Comparison of ENCODE assay signal across 25 cellular contexts in the genomic region with DNA sequence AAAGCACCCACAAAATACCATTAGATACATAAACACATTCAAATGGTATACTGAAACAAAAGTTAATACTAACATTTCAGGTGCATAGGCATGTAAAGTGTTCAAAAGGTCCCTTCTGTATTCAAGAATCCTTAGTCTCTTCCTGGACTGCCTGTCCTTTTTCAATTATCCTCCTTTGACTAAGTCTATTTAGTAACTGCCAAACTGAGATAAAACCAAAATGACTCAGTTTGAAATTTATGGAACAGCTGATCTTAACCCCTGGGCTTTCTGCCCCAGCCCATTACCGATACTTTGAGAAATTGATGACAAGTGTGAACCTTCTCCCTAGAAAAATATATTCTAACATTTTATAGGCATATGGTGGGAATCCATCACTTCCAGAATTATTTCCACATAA. TPM values are rescaled to one million over a fixed set of nuclear protein-coding genes. Genes with fewer than 3 reads are reported as not detected.
DNase-seq lines count a peak whose midpoint lies in the region; ATAC-seq and TF ChIP-seq lines count a peak whose summit lies in the region.
"Had no signal": no experiment of that assay in that cellular context is flagged by ENCODE, and none has a peak within 500 bp of the region (broad histone marks: within the 10 kb centered on the region; RNA-seq: fewer than 3 reads in every experiment).

No MANE protein-coding gene starts in this region.

- H3K36me3 Mint-ChIP-seq in CD4-positive, CD25-positive, alpha-beta regulatory T cell, result peaks cover 24% of the 10 kb centered on the region
- peaks cover 33% of the 10 kb centered on the region for H3K36me3 Mint-ChIP-seq in activated T-helper 1 cell treated with anti-CD3 and anti-CD28 coated beads, Interleukin-12 subunit alpha, Interleukin-12 subunit beta, Interleukin-2, Interleukin-4 antibody, amounts not matched to agents 30 ng/mL and 10 ng/mL and 1 ng/mL, durations not matched to agents 14 hours and 24 hours and 36 hours (ENCODE audit: low read depth)
- H3K36me3 Mint-ChIP-seq in endodermal cell (ENCODE audit: low read depth), result peaks cover 25% of the 10 kb centered on the region

- peaks cover 7% of the 10 kb centered on the region for H3K27me3 Mint-ChIP-seq in CD4-positive, CD25-positive, alpha-beta regulatory T cell
- no peaks in the 10 kb centered on the region for H3K27me3 Mint-ChIP-seq in activated T-helper 1 cell treated with anti-CD3 and anti-CD28 coated beads, Interleukin-12 subunit alpha, Interleukin-12 subunit beta, Interleukin-2, Interleukin-4 antibody, amounts not matched to agents 30 ng/mL and 10 ng/mL and 1 ng/mL, durations not matched to agents 14 hours and 24 hours and 36 hours (ENCODE audit: insufficient read depth)
- H3K27me3 Mint-ChIP-seq in endodermal cell (ENCODE audit: insufficient read depth), result no peaks in the 10 kb centered on the region
- H3K27me3 Mint-ChIP-seq: naive B cell had no signal

- H3K27ac Mint-ChIP-seq in CD4-positive, CD25-positive, alpha-beta regulatory T cell, result peak overlapping the region; percentile 13 to 82 (median 28)
- H3K27ac Mint-ChIP-seq in activated T-helper 1 cell treated with anti-CD3 and anti-CD28 coated beads, Interleukin-12 subunit alpha, Interleukin-12 subunit beta, Interleukin-2, Interleukin-4 antibody, amounts not matched to agents 30 ng/mL and 10 ng/mL and 1 ng/mL, durations not matched to agents 14 hours and 24 hours and 36 hours, result peak overlapping the region; percentile 36
- no peak overlapping the region for H3K27ac Mint-ChIP-seq in endodermal cell

- no peak overlapping the region for H3K23ac ChIP-seq in mesenchymal stem cell (ENCODE audit: low read length in 2 of 2)

- H3K9ac ChIP-seq in DND-41 (ENCODE audit: low read depth, low read length) (no peak overlapping the region), mesenchymal stem cell (ENCODE audit: low read length) (peak overlapping the region; percentile 11), endodermal cell (ENCODE audit: extremely low read depth, low read length, poor library complexity, severe bottlenecking) (no peak overlapping the region)

- H2BK120ac ChIP-seq in mesenchymal stem cell (ENCODE audit: low read depth, low read length), result no peak overlapping the region

- no peak overlapping the region for H3K27ac ChIP-seq in CD4-positive, CD25-positive, alpha-beta regulatory T cell (ENCODE audit: insufficient read depth, low read length, poor library complexity, severe bottlenecking)
- H3K27ac ChIP-seq in DND-41 (ENCODE audit: low read length) (no peak overlapping the region), mesenchymal stem cell (ENCODE audit: low read length, poor library complexity, severe bottlenecking) (no peak overlapping the region), endodermal cell (ENCODE audit: low read depth, low read length) (no peak overlapping the region)
- H3K27ac ChIP-seq: breast epithelium, PC-9, SJSA1, transverse colon had no signal

- H4K8ac ChIP-seq in mesenchymal stem cell (ENCODE audit: low read length), result no peak overlapping the region

- H3K9me3 ChIP-seq in CD4-positive, CD25-positive, alpha-beta regulatory T cell (ENCODE audit: control insufficient read depth in 2 of 2, low read length in 2 of 2), result no peaks in the 10 kb centered on the region
- H3K9me3 ChIP-seq in DND-41 (ENCODE audit: insufficient read depth, low read length, severe bottlenecking), result no peaks in the 10 kb centered on the region
- H3K9me3 ChIP-seq in mesenchymal stem cell (ENCODE audit: control insufficient read depth, low read length), result no peaks in the 10 kb centered on the region
- no peaks in the 10 kb centered on the region for H3K9me3 ChIP-seq in endodermal cell (ENCODE audit: control insufficient read depth, low read length)
- H3K9me3 ChIP-seq: breast epithelium, SJSA1, transverse colon had no signal

- H3K14ac ChIP-seq in mesenchymal stem cell (ENCODE audit: low read length in 2 of 2), result no peak overlapping the region

- H3K4me2 ChIP-seq in DND-41 (ENCODE audit: insufficient read depth, low read length) (peak overlapping the region; percentile 86; the same call in 1 of the 2 replicates), mesenchymal stem cell (ENCODE audit: low read length, poor library complexity, severe bottlenecking) (no peak overlapping the region)
- H3K4me2 ChIP-seq: PC-9 had no signal

- H4K20me1 ChIP-seq in DND-41 (ENCODE audit: insufficient read depth, low read length), result peaks cover 58% of the 10 kb centered on the region

- H2AFZ ChIP-seq in DND-41 (ENCODE audit: low read depth, low read length) (no peak overlapping the region), mesenchymal stem cell (ENCODE audit: low read depth, low read length) (no peak overlapping the region)
- H2AFZ ChIP-seq: PC-9 had no signal

- H4K91ac ChIP-seq in mesenchymal stem cell (ENCODE audit: low read length), result no peak overlapping the region

- H3K4me3 Mint-ChIP-seq in CD4-positive, CD25-positive, alpha-beta regulatory T cell, result peak overlapping the region; percentile 49 to 95 (median 72)
- H3K4me3 Mint-ChIP-seq in activated T-helper 1 cell treated with anti-CD3 and anti-CD28 coated beads, Interleukin-12 subunit alpha, Interleukin-12 subunit beta, Interleukin-2, Interleukin-4 antibody, amounts not matched to agents 30 ng/mL and 10 ng/mL and 1 ng/mL, durations not matched to agents 14 hours and 24 hours and 36 hours, result no peak overlapping the region
- H3K4me3 Mint-ChIP-seq in endodermal cell, result no peak overlapping the region

- TF ChIP-seq CTCF in DND-41 (IDR thresholded peaks at IDR 0.05; ENCODE audit: borderline replicate concordance, extremely low read depth, low read length, poor library complexity, severe bottlenecking) (no peak), endodermal cell (conservative IDR thresholded peaks at IDR 0.05) (no peak)

- H3K9me3 Mint-ChIP-seq in CD4-positive, CD25-positive, alpha-beta regulatory T cell, result peaks cover 0 to 5% (median 0%) of the 10 kb centered on the region in 7 donors
- no peaks in the 10 kb centered on the region for H3K9me3 Mint-ChIP-seq in activated T-helper 1 cell treated with anti-CD3 and anti-CD28 coated beads, Interleukin-12 subunit alpha, Interleukin-12 subunit beta, Interleukin-2, Interleukin-4 antibody, amounts not matched to agents 30 ng/mL and 10 ng/mL and 1 ng/mL, durations not matched to agents 14 hours and 24 hours and 36 hours
- H3K9me3 Mint-ChIP-seq in endodermal cell, result no peaks in the 10 kb centered on the region
- H3K9me3 Mint-ChIP-seq: naive B cell had no signal

- H2AK5ac ChIP-seq in mesenchymal stem cell (ENCODE audit: low read length, severe bottlenecking), result no peak overlapping the region

- ATAC-seq in CD4-positive, CD25-positive, alpha-beta regulatory T cell (ENCODE audit: low read depth in 2 of 2), result no peak
- ATAC-seq in DND-41 (ENCODE audit: insufficient read depth, low read depth), result no peak
- ATAC-seq: esophagus mucosa had no signal

- no peak overlapping the region for H3K18ac ChIP-seq in mesenchymal stem cell (ENCODE audit: low read depth in 1 of 2, low read length in 2 of 2)

- no peak overlapping the region for H2BK15ac ChIP-seq in mesenchymal stem cell (ENCODE audit: low read depth, poor library complexity, severe bottlenecking)

- H2BK5ac ChIP-seq in mesenchymal stem cell (ENCODE audit: low read depth, low read length, poor library complexity, severe bottlenecking), result no peak overlapping the region

- peaks cover 44 to 91% (median 77%) of the 10 kb centered on the region in 4 donors for H3K4me1 Mint-ChIP-seq in CD4-positive, CD25-positive, alpha-beta regulatory T cell
- peaks cover 75% of the 10 kb centered on the region for H3K4me1 Mint-ChIP-seq in activated T-helper 1 cell treated with anti-CD3 and anti-CD28 coated beads, Interleukin-12 subunit alpha, Interleukin-12 subunit beta, Interleukin-2, Interleukin-4 antibody, amounts not matched to agents 30 ng/mL and 10 ng/mL and 1 ng/mL, durations not matched to agents 14 hours and 24 hours and 36 hours (ENCODE audit: low read depth)
- peaks cover 36% of the 10 kb centered on the region for H3K4me1 Mint-ChIP-seq in endodermal cell

- DNase-seq in CD4-positive, CD25-positive, alpha-beta regulatory T cell, result no peak
- DNase-seq in DND-41 (no peak), mesenchymal stem cell (no peak), DMS 273 (lab: John Stamatoyannopoulos, UW; ENCODE audit: unreplicated experiment) (no peak), hepatic stellate cell (ENCODE audit: low spot score) (no peak), NCI-H345 (lab: John Stamatoyannopoulos, UW) (no peak), endodermal cell (no peak)
- DNase-seq in activated T-helper 1 cell treated with anti-CD3 and anti-CD28 coated beads, Interleukin-12 subunit alpha, Interleukin-12 subunit beta, Interleukin-2, Interleukin-4 antibody, amounts not matched to agents 30 ng/mL and 10 ng/mL and 1 ng/mL, durations not matched to agents 14 hours and 24 hours and 36 hours (ENCODE audit: low spot score), result no peak
- DNase-seq: activated CD4-positive, alpha-beta T cell treated with anti-CD3 and anti-CD28 coated beads, Interleukin-2, amount 50 U/mL, for 48 hours; activated gamma-delta T cell treated with Interleukin-2 at 50 U/mL for 16 hours; AML-193; dorsolateral prefrontal cortex; H7; head of caudate nucleus; IMR-90; naive B cell; NCI-H2107; NCI-H526 treated with DMSO at 0.1 percent for 48 hours; PC-9; posterior cingulate gyrus; small intestine; transverse colon had no signal

- no peaks in the 10 kb centered on the region for H3K27me3 ChIP-seq in CD4-positive, CD25-positive, alpha-beta regulatory T cell (ENCODE audit: control insufficient read depth, insufficient read depth, low read length)
- no peaks in the 10 kb centered on the region for H3K27me3 ChIP-seq in DND-41 (ENCODE audit: insufficient read depth, low read length, poor library complexity)
- no peaks in the 10 kb centered on the region for H3K27me3 ChIP-seq in mesenchymal stem cell (ENCODE audit: control insufficient read depth in 1 of 2, insufficient read depth in 1 of 2, low read length in 2 of 2)
- no peaks in the 10 kb centered on the region for H3K27me3 ChIP-seq in endodermal cell (ENCODE audit: control insufficient read depth, insufficient read depth, low read length, poor library complexity, severe bottlenecking)
- H3K27me3 ChIP-seq: breast epithelium, dorsolateral prefrontal cortex, SJSA1, transverse colon had no signal

- H3K4me1 ChIP-seq in CD4-positive, CD25-positive, alpha-beta regulatory T cell (ENCODE audit: control insufficient read depth, insufficient read depth, low read length, poor library complexity, severe bottlenecking), result peaks cover 90% of the 10 kb centered on the region
- peaks cover 38% of the 10 kb centered on the region for H3K4me1 ChIP-seq in DND-41 (ENCODE audit: insufficient read depth, low read length)
- H3K4me1 ChIP-seq in mesenchymal stem cell (ENCODE audit: control insufficient read depth, insufficient read depth, low read depth, low read length), result peaks cover 4% of the 10 kb centered on the region
- H3K4me1 ChIP-seq in endodermal cell (ENCODE audit: control insufficient read depth, insufficient read depth, low read length), result no peaks in the 10 kb centered on the region

- H3K36me3 ChIP-seq in CD4-positive, CD25-positive, alpha-beta regulatory T cell (ENCODE audit: control insufficient read depth, insufficient read depth, low read length), result peaks cover 8% of the 10 kb centered on the region
- peaks cover 40% of the 10 kb centered on the region for H3K36me3 ChIP-seq in DND-41 (ENCODE audit: insufficient read depth, low read length)
- peaks cover 5 to 7% of the 10 kb centered on the region in 2 experiments for H3K36me3 ChIP-seq in mesenchymal stem cell (ENCODE audit: control insufficient read depth in 1 of 2, insufficient read depth in 2 of 2, low read depth in 1 of 2, low read length in 2 of 2)
- peaks cover 12% of the 10 kb centered on the region for H3K36me3 ChIP-seq in endodermal cell (ENCODE audit: control insufficient read depth, insufficient read depth, low read length)
- H3K36me3 ChIP-seq: breast epithelium, transverse colon had no signal

- H2BK12ac ChIP-seq in mesenchymal stem cell (ENCODE audit: low read length in 2 of 2), result no peak overlapping the region

- no peak overlapping the region for H3K4ac ChIP-seq in mesenchymal stem cell (ENCODE audit: low read depth in 1 of 2, low read length in 2 of 2)

- H3K79me1 ChIP-seq in mesenchymal stem cell (replicated peaks; ENCODE audit: low read length, poor library complexity, severe bottlenecking), result no peaks in the 10 kb centered on the region

- H3K79me2 ChIP-seq in DND-41 (ENCODE audit: insufficient read depth, low read length), result peaks cover 95% of the 10 kb centered on the region

- intact Hi-C loops in activated T-helper 1 cell treated with anti-CD3 and anti-CD28 coated beads, Interleukin-12 subunit alpha, Interleukin-12 subunit beta, Interleukin-2, Interleukin-4 antibody, amounts not matched to agents 30 ng/mL and 10 ng/mL and 1 ng/mL, durations not matched to agents 14 hours and 24 hours and 36 hours (cut with micrococcal nuclease), result loop anchor here (5.0 to 10.0 kb wide), 3 partner anchors 34 to 1907 kb away; a partner anchor contains a TSS

- H3K4me3 ChIP-seq in CD4-positive, CD25-positive, alpha-beta regulatory T cell (ENCODE audit: low read depth, low read length), result peak overlapping the region; percentile 65
- H3K4me3 ChIP-seq in DND-41 (ENCODE audit: low read depth in 1 of 2, low read length in 2 of 2) (no peak overlapping the region), mesenchymal stem cell (ENCODE audit: insufficient read depth in 1 of 2, low read depth in 1 of 2, low read length in 2 of 2) (no peak overlapping the region), endodermal cell (ENCODE audit: low read length) (no peak overlapping the region)
- H3K4me3 ChIP-seq: breast epithelium, PC-9, SJSA1, transverse colon had no signal

- WGBS in mesenchymal stem cell, result no CpG with 5 or more reads among the region's 1 CpG
- 100% methylated on average over 1 of the region's 1 CpG; no CpG with 5 or more reads in 1 of the 2 experiments for WGBS in endodermal cell (ENCODE audit: insufficient coverage in 1 of 2, insufficient read length in 1 of 2), 2 experiments

RNA-seq across cellular contexts. Expression of a gene that starts 5.4 kb away (rescaled TPM):
- total RNA-seq in CD4-positive, CD25-positive, alpha-beta regulatory T cell, result 218 TPM
- 10 to 100 TPM; 46.6 to 64.4 (median 56.8) TPM for polyA plus RNA-seq in CD4-positive, CD25-positive, alpha-beta regulatory T cell
- 36.5 and 37.8 TPM in 2 replicates for total RNA-seq in activated T-helper 1 cell treated with anti-CD3 and anti-CD28 coated beads, Interleukin-12 subunit alpha, Interleukin-12 subunit beta, Interleukin-2, Interleukin-4 antibody, amounts not matched to agents 30 ng/mL and 10 ng/mL and 1 ng/mL, durations not matched to agents 14 hours and 24 hours and 36 hours
- 13.3 TPM for polyA plus RNA-seq in mesenchymal stem cell (2013, experiment 1 of 2)
- 13.9 TPM for polyA plus RNA-seq in mesenchymal stem cell (2013, experiment 2 of 2)
- total RNA-seq in endodermal cell, result 10 to 100 TPM; 27.9 to 40.3 TPM
- polyA plus RNA-seq in endodermal cell (2013, experiment 1 of 2), result 32.5 TPM
- polyA plus RNA-seq in endodermal cell (2013, experiment 2 of 2), result 32.7 TPM

Comparison
In these comparisons a context has a peak if more than half of its experiments do, and no peak if none do; other contexts are left out.
1. H3K4me3 Mint-ChIP-seq: peak in CD4-positive, CD25-positive, alpha-beta regulatory T cell (4 of 4); none in activated T-helper 1 cell treated with anti-CD3 and anti-CD28 coated beads, Interleukin-12 subunit alpha, Interleukin-12 subunit beta, Interleukin-2, Interleukin-4 antibody, amounts not matched to agents 30 ng/mL and 10 ng/mL and 1 ng/mL, durations not matched to agents 14 hours and 24 hours and 36 hours (single experiment) and endodermal cell (single experiment).